Comparison of ENCODE assay signal across 16 cellular contexts in genomic region chr2:168601739-168602138, GRCh38.
DNase-seq lines count a peak whose midpoint lies in the region; ATAC-seq and TF ChIP-seq lines count a peak whose summit lies in the region.
"Had no signal": no experiment of that assay in that cellular context is flagged by ENCODE, and none has a peak within 500 bp of the region (broad histone marks: within the 10 kb centered on the region; RNA-seq: fewer than 3 reads in every experiment).

No MANE protein-coding gene starts in this region.

- TF ChIP-seq CTCF in esophagus squamous epithelium (IDR thresholded peaks at IDR 0.05): no peak

- H3K36me3 ChIP-seq in esophagus squamous epithelium: peaks cover 0 to 9% (median 0%) of the 10 kb centered on the region in 3 donors

- no peaks in the 10 kb centered on the region for H3K4me1 ChIP-seq in esophagus squamous epithelium

- intact Hi-C loops in esophagus squamous epithelium (cut with DNase I): no loop called here

- peak; percentile 65 for ATAC-seq in GM18858 (IDR thresholded peaks at IDR 0.05; ENCODE audit: unreplicated experiment)
- ATAC-seq in GM21526 (IDR thresholded peaks at IDR 0.05; ENCODE audit: low FRiP score, unreplicated experiment): peak; percentile 78
- peak; percentile 71 for ATAC-seq in HG03064 (IDR thresholded peaks at IDR 0.05; ENCODE audit: low read depth, unreplicated experiment)
- ATAC-seq: activated naive CD4-positive, alpha-beta T cell treated with anti-CD3 and anti-CD28 coated beads, Interleukin-2, amount 50 U/mL, for 72 hours; left cardiac atrium had no signal

- peaks cover 0 to 15% (median 9%) of the 10 kb centered on the region in 3 donors for H3K9me3 ChIP-seq in esophagus squamous epithelium

- no peaks in the 10 kb centered on the region for H3K27me3 ChIP-seq in esophagus squamous epithelium
- H3K27me3 ChIP-seq: BLaER1 treated with 17β-estradiol and CSF1 and Interleukin-3, amounts not matched to agents 10 nM and 100 nM had no signal

- no peak for TF ChIP-seq POLR2A in esophagus squamous epithelium (IDR thresholded peaks at IDR 0.05)

- 76 to 81% methylated on average over 3 of the region's 3 CpGs for WGBS in esophagus squamous epithelium, 2 donors

- no peak overlapping the region for H3K4me3 ChIP-seq in esophagus squamous epithelium
- H3K4me3 ChIP-seq: BLaER1 treated with 17β-estradiol and CSF1 and Interleukin-3, amounts not matched to agents 10 nM and 100 nM had no signal

- no peak overlapping the region for H3K27ac ChIP-seq in esophagus squamous epithelium
- H3K27ac ChIP-seq: BLaER1 treated with 17β-estradiol and CSF1 and Interleukin-3, amounts not matched to agents 10 nM and 100 nM had no signal

- DNase-seq in NOMO-1 treated with dmso at 0.1 percent for 144 hours (lab: John Stamatoyannopoulos, UW; ENCODE audit: unreplicated experiment) (peak; percentile 37), islet precursor cell (no peak), SHP77 (lab: John Stamatoyannopoulos, UW) (no peak), esophagus squamous epithelium (lab: John Stamatoyannopoulos, UW) (no peak), NCI-H1417 (lab: John Stamatoyannopoulos, UW) (no peak)
- DNase-seq: activated CD4-positive, alpha-beta T cell treated with anti-CD3 and anti-CD28 coated beads, Interleukin-2, amount 50 U/mL, for 4 hours; left cardiac atrium; NK-92 treated with Interleukin-12 subunit alpha and Interleukin-12 subunit beta, amount 100 ng/mL, for 24 hours; nucleus accumbens; stimulated activated naive CD4-positive, alpha-beta T cell; SW 1271 had no signal
